In the genomic region with DNA sequence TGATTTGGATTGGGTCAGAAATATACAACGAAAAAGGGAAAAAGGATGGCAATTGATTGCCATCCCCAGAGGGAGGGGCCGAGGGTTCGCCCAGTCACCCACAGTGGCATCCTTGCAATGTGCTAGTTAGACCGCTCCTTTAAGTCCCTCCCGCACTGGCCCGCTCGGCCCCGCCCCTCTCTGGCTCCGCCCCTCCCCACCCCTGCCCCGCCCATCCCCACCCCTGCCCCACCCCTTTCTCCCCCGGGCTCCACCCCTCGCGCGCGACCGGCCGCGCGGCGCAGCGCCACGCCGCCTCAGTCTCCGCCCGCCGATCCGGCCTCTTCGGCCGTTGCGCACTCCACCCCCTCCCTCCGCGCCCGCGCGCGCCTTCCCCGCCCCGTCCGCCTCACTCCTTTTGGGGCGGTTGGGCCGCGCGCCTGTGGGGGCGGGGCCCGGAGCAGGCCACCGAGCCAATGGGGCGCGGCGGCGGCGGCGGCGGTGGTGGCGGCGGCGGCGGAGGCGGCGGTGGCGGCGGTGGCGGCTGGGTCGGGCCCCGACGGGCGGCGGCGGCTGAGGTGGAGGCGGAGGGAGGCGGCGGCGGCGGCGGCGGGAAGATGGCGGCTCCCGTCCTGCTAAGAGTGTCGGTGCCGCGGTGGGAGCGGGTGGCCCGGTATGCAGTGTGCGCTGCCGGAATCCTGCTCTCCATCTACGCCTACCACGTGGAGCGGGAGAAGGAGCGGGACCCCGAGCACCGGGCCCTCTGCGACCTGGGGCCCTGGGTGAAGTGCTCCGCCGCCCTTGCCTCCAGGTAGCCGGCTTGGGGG, we compare ENCODE assay signal across 8 cellular contexts. TPM values are rescaled to one million over a fixed set of nuclear protein-coding genes. Genes with fewer than 3 reads are reported as not detected.
DNase-seq lines count a peak whose midpoint lies in the region; TF ChIP-seq lines count a peak whose summit lies in the region.

Gene VKORC1L1 (plus strand): TSS at position 299 of the 806 bp plus-strand sequence. CDS start 298 bp downstream, at position 597.

- peak within 1 kb of the TSS; percentile 56 to 67 for H3K27ac ChIP-seq in SK-N-SH (ENCODE audit: low read depth in 2 of 2, low read length in 1 of 2)

- peak; percentile 86 for DNase-seq in GM04504 (ENCODE audit: low read depth)
- peak; percentile 89 for DNase-seq in HFFc6
- peak; percentile 97 for DNase-seq in NAMALWA (ENCODE audit: low spot score)
- peak; percentile 98 for DNase-seq in SK-N-SH
- DNase-seq in activated naive CD4-positive, alpha-beta T cell treated with anti-CD3 and anti-CD28 coated beads, Interleukin-2, amount 10 ng/mL, durations not matched to agents 7 days and 5 days = peak; percentile 95
- DNase-seq in germinal center (ENCODE audit: low spot score) = peak; percentile 88
- peak; percentile 49 for DNase-seq in non-pigmented ciliary epithelial cell (ENCODE audit: low read depth)

- H3K9me3 ChIP-seq in SK-N-SH = no peaks in the 10 kb centered on the region

- H3K79me2 ChIP-seq in SK-N-SH (ENCODE audit: insufficient read depth) = peaks cover 42% of the 10 kb centered on the region

- H3K27me3 ChIP-seq in SK-N-SH (ENCODE audit: insufficient read depth) = no peaks in the 10 kb centered on the region

- peak within 1 kb of the TSS; percentile 94 for H3K4me3 Mint-ChIP-seq in HFFc6
- H3K4me3 Mint-ChIP-seq in activated naive CD4-positive, alpha-beta T cell treated with anti-CD3 and anti-CD28 coated beads, Interleukin-2, amount 10 ng/mL, durations not matched to agents 7 days and 5 days = peak within 1 kb of the TSS; percentile 81

- H3K9me3 Mint-ChIP-seq in HFFc6 = no peaks in the 10 kb centered on the region
- H3K9me3 Mint-ChIP-seq in activated naive CD4-positive, alpha-beta T cell treated with anti-CD3 and anti-CD28 coated beads, Interleukin-2, amount 10 ng/mL, durations not matched to agents 7 days and 5 days = no peaks in the 10 kb centered on the region

- peak within 1 kb of the TSS; percentile 74 to 75 for H3K4me3 ChIP-seq in SK-N-SH (ENCODE audit: low read depth in 2 of 2, low read length in 1 of 2)

- peak within 1 kb of the TSS; percentile 94 for H3K9ac ChIP-seq in SK-N-SH

- TF ChIP-seq CTCF in HFFc6 (IDR thresholded peaks at IDR 0.05) (no peak), SK-N-SH (IDR thresholded peaks at IDR 0.05) (no peak), subcutaneous adipose tissue (IDR thresholded peaks at IDR 0.05; ENCODE audit: low read depth) (no peak)

- H3K9me2 ChIP-seq in SK-N-SH = no peaks in the 10 kb centered on the region

- peaks cover 2 to 3% of the 10 kb centered on the region in 2 experiments; a peak in 1 of 4 replicates for H3K4me1 ChIP-seq in SK-N-SH (ENCODE audit: control insufficient read depth in 1 of 2, insufficient read depth in 2 of 2, low read depth in 1 of 2, low read length in 1 of 2)

- no peaks in the 10 kb centered on the region for H3K36me3 Mint-ChIP-seq in HFFc6 (ENCODE audit: low read depth)
- no peaks in the 10 kb centered on the region for H3K36me3 Mint-ChIP-seq in activated naive CD4-positive, alpha-beta T cell treated with anti-CD3 and anti-CD28 coated beads, Interleukin-2, amount 10 ng/mL, durations not matched to agents 7 days and 5 days

- no peaks in the 10 kb centered on the region for H3K27me3 Mint-ChIP-seq in HFFc6 (ENCODE audit: insufficient read depth)
- no peaks in the 10 kb centered on the region for H3K27me3 Mint-ChIP-seq in activated naive CD4-positive, alpha-beta T cell treated with anti-CD3 and anti-CD28 coated beads, Interleukin-2, amount 10 ng/mL, durations not matched to agents 7 days and 5 days

- CTCF ChIA-PET in SK-N-SH (lab: Yijun Ruan, JAX) = no interaction called here
- CTCF ChIA-PET in activated naive CD4-positive, alpha-beta T cell treated with anti-CD3 and anti-CD28 coated beads, Interleukin-2, amount 10 ng/mL, durations not matched to agents 7 days and 5 days (lab: Charles Lee) = no interaction called here

- peaks cover 16% of the 10 kb centered on the region for H3F3A ChIP-seq in SK-N-SH (replicated peaks; ENCODE audit: insufficient read depth)

- peak within 1 kb of the TSS; percentile 88 for H3K4me2 ChIP-seq in SK-N-SH

- peaks cover 31% of the 10 kb centered on the region for H3K4me1 Mint-ChIP-seq in HFFc6 (ENCODE audit: low read depth)
- peaks cover 7% of the 10 kb centered on the region for H3K4me1 Mint-ChIP-seq in activated naive CD4-positive, alpha-beta T cell treated with anti-CD3 and anti-CD28 coated beads, Interleukin-2, amount 10 ng/mL, durations not matched to agents 7 days and 5 days

- POLR2A ChIA-PET in SK-N-SH (lab: Yijun Ruan, JAX) = no interaction called here

- peak within 1 kb of the TSS; percentile 89; the same call in 1 of the 2 replicates for H2AFZ ChIP-seq in SK-N-SH (ENCODE audit: low read depth)

- WGBS in SK-N-SH (ENCODE audit: low lambda C conversion rate) = under 1% methylated on average over 50 of the region's 94 CpGs

- TF ChIP-seq EP300 in SK-N-SH (IDR thresholded peaks at IDR 0.05; ENCODE audit: borderline replicate concordance in 1 of 2, low read depth in 1 of 2, low read length in 1 of 2) = no peak

- H3K27ac Mint-ChIP-seq in HFFc6 = peak within 1 kb of the TSS; percentile 88
- H3K27ac Mint-ChIP-seq in activated naive CD4-positive, alpha-beta T cell treated with anti-CD3 and anti-CD28 coated beads, Interleukin-2, amount 10 ng/mL, durations not matched to agents 7 days and 5 days = peak within 1 kb of the TSS; percentile 81

- TF ChIP-seq RAD21 in SK-N-SH (IDR thresholded peaks at IDR 0.05; ENCODE audit: low read length) = no peak

- peaks cover 7% of the 10 kb centered on the region; the same call in 1 of the 2 replicates for H4K20me1 ChIP-seq in SK-N-SH (ENCODE audit: insufficient read depth)

- H3K36me3 ChIP-seq in SK-N-SH (replicated peaks in 1 of 2; ENCODE audit: control insufficient read depth in 1 of 2, insufficient read depth in 2 of 2, low read length in 1 of 2) = peaks cover 0 to 12% of the 10 kb centered on the region in 2 experiments

TF ChIP-seq in SK-N-SH, 30 proteins besides CTCF, POLR2A, EP300 and RAD21 (continues in another document):
- TF ChIP-seq, protein P1, sequence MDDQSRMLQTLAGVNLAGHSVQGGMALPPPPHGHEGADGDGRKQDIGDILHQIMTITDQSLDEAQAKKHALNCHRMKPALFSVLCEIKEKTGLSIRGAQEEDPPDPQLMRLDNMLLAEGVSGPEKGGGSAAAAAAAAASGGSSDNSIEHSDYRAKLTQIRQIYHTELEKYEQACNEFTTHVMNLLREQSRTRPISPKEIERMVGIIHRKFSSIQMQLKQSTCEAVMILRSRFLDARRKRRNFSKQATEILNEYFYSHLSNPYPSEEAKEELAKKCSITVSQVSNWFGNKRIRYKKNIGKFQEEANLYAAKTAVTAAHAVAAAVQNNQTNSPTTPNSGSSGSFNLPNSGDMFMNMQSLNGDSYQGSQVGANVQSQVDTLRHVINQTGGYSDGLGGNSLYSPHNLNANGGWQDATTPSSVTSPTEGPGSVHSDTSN (IDR thresholded peaks at IDR 0.05) = peak; percentile 35
- TF ChIP-seq RCOR1 (IDR thresholded peaks at IDR 0.05; ENCODE audit: low read length) (no peak), ZBTB33 (IDR thresholded peaks at IDR 0.05; ENCODE audit: borderline replicate concordance, low read depth) (no peak), EZH2phosphoT487 (IDR thresholded peaks at IDR 0.05; ENCODE audit: borderline replicate concordance, low read depth) (no peak), USF1 (IDR thresholded peaks at IDR 0.05; ENCODE audit: borderline replicate concordance, low read depth) (no peak), TCF12 (IDR thresholded peaks at IDR 0.05) (no peak), FOXJ3 (CRISPR knock-in tag; IDR thresholded peaks at IDR 0.05) (no peak), NRF1 (IDR thresholded peaks at IDR 0.05; ENCODE audit: low read depth, low read length) (peak; percentile 63), TEAD4 (IDR thresholded peaks at IDR 0.05; ENCODE audit: borderline replicate concordance, insufficient read depth) (0 out of 2 replicates have a peak, but pooled peaks have one; percentile 33), YY1 (IDR thresholded peaks at IDR 0.05; ENCODE audit: low read depth) (0 out of 2 replicates have a peak, but pooled peaks have one; percentile 64)
- TF ChIP-seq, protein P2, sequence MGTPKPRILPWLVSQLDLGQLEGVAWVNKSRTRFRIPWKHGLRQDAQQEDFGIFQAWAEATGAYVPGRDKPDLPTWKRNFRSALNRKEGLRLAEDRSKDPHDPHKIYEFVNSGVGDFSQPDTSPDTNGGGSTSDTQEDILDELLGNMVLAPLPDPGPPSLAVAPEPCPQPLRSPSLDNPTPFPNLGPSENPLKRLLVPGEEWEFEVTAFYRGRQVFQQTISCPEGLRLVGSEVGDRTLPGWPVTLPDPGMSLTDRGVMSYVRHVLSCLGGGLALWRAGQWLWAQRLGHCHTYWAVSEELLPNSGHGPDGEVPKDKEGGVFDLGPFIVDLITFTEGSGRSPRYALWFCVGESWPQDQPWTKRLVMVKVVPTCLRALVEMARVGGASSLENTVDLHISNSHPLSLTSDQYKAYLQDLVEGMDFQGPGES (IDR thresholded peaks at IDR 0.05; ENCODE audit: low read depth, low read length) = no peak

RNA-seq across cellular contexts. Expression of gene VKORC1L1, which starts in this region (rescaled TPM):
- total RNA-seq in HFFc6 (2021; fragmentation: NEBNext Ultra II Directional; extraction: Animal tissue kit (Norgen Biotek cat#: 25700)) = 10 to 100 TPM; 33.9 to 46.0 (median 43.1) TPM
- 14.7 and 17.1 TPM in 2 replicates for polyA plus RNA-seq in SK-N-SH (2012; rRNA removed)
- polyA plus RNA-seq in SK-N-SH (2012; cell fraction: cytosol; rRNA removed) = 21.1 and 21.2 TPM in 2 replicates
- polyA plus RNA-seq in SK-N-SH (2012; cell fraction: nucleus; rRNA removed) = 5.0 and 7.4 TPM in 2 replicates
- 100 to 1,000 TPM in 1 of 4 donors, 10 to 100 TPM in 3; 73.3 to 117 (median 91.2) TPM for total RNA-seq in subcutaneous adipose tissue

Comparison
In these comparisons a context has a peak if more than half of its experiments do, and no peak if none do; other contexts are left out.
1. Peak in every context shown above with its lines: DNase-seq, H3K4me3 ChIP-seq and H3K27ac ChIP-seq.